ENCODE assay signal across 10 cellular contexts in genomic region chr10:29634105-29634504, GRCh38. TPM values are rescaled to one million over a fixed set of nuclear protein-coding genes. Genes with fewer than 3 reads are reported as not detected.
DNase-seq lines count a peak whose midpoint lies in the region; ATAC-seq, FAIRE-seq and TF ChIP-seq lines count a peak whose summit lies in the region.
"Had no signal": no experiment of that assay in that cellular context is flagged by ENCODE, and none has a peak within 500 bp of the region (broad histone marks: within the 10 kb centered on the region; RNA-seq: fewer than 3 reads in every experiment).

No MANE protein-coding gene starts in this region.

- H3K27ac Mint-ChIP-seq in nephron (peak overlapping the region; percentile 94 to 96 (median 94)), CD14-positive monocyte (peak overlapping the region in 2 of 7 donors; percentile 19 to 94)

- no peaks in the 10 kb centered on the region for H3K27me3 ChIP-seq in right atrium auricular region

- H3K4me3 Mint-ChIP-seq in nephron: peak overlapping the region; percentile 55 to 90 (median 81)
- no peak overlapping the region for H3K4me3 Mint-ChIP-seq in CD14-positive monocyte

- peaks cover 54% of the 10 kb centered on the region for H3K4me1 Mint-ChIP-seq in nephron
- H3K4me1 Mint-ChIP-seq in CD14-positive monocyte: peaks cover 62% of the 10 kb centered on the region

- intact Hi-C loops in cardiac septum (cut with DNase I): loop anchor here (1.0 to 5.0 kb wide), 2 partner anchors 37 to 101 kb away; no protein-coding TSS in a partner anchor
- intact Hi-C loops in CD14-positive monocyte (cut with micrococcal nuclease): loop anchor here (10.0 kb wide), 2 partner anchors 51 to 101 kb away; no protein-coding TSS in a partner anchor

- peaks cover 0 to 36% of the 10 kb centered on the region in 2 donors for H3K4me1 ChIP-seq in right atrium auricular region

- peak; percentile 23 for FAIRE-seq in endometrium (lab: Jason Lieb, UNC)

- peaks cover 17% of the 10 kb centered on the region for H3K36me3 Mint-ChIP-seq in nephron (ENCODE audit: low read depth)
- H3K36me3 Mint-ChIP-seq in CD14-positive monocyte: peaks cover 25 to 26% of the 10 kb centered on the region in 2 donors

- no peak for ATAC-seq in HG03520 (IDR thresholded peaks at IDR 0.05; ENCODE audit: unreplicated experiment)

- H3K27ac ChIP-seq in right atrium auricular region: peak overlapping the region; percentile 84 to 89

- H3K9me3 Mint-ChIP-seq in nephron (no peaks in the 10 kb centered on the region), CD14-positive monocyte (peaks cover 0 to 1% (median 0%) of the 10 kb centered on the region in 7 donors)

- no peaks in the 10 kb centered on the region for H3K36me3 ChIP-seq in right atrium auricular region

- no peaks in the 10 kb centered on the region for H3K9me3 ChIP-seq in right atrium auricular region

- TF ChIP-seq CTCF in right atrium auricular region (IDR thresholded peaks at IDR 0.05) (no peak), nephron (IDR thresholded peaks at IDR 0.05; ENCODE audit: unreplicated experiment in 3 of 3) (no peak), CD14-positive monocyte (IDR thresholded peaks at IDR 0.05) (no peak)

- H3K4me3 ChIP-seq in right atrium auricular region: peak overlapping the region; percentile 43 to 53

- DNase-seq in right atrium auricular region (ENCODE audit: low spot score): no peak
- DNase-seq in cardiac septum (ENCODE audit: low spot score): no peak
- DNase-seq in CD14-positive monocyte (ENCODE audit: low spot score): no peak
- DNase-seq in SHP77 (lab: John Stamatoyannopoulos, UW): no peak
- no peak for DNase-seq in hippocampal formation (lab: John Stamatoyannopoulos, UW)
- DNase-seq: activated gamma-delta T cell; NK-92 treated with Interleukin-12 subunit alpha and Interleukin-12 subunit beta, amount 100 ng/mL, for 24 hours had no signal

- H3K27me3 Mint-ChIP-seq in nephron (ENCODE audit: low read depth): no peaks in the 10 kb centered on the region
- H3K27me3 Mint-ChIP-seq in CD14-positive monocyte (ENCODE audit: low read depth in 3 of 3): no peaks in the 10 kb centered on the region

RNA-seq across cellular contexts. Expression of gene SVIL, which starts 0.7 kb away (rescaled TPM):
- total RNA-seq in right atrium auricular region (100 to 1,000 TPM; 260 to 340 TPM), cardiac septum (518 TPM)
- polyA plus RNA-seq in CD14-positive monocyte: 1 to 10 TPM; 2.1 to 5.8 TPM

Comparison
In these comparisons a context has a peak if more than half of its experiments do, and no peak if none do; other contexts are left out.
1. H3K4me3 Mint-ChIP-seq: peak in nephron (3 of 3); none in CD14-positive monocyte (0 of 2).